Comparison of ENCODE assay signal across 8 cellular contexts in the genomic region with DNA sequence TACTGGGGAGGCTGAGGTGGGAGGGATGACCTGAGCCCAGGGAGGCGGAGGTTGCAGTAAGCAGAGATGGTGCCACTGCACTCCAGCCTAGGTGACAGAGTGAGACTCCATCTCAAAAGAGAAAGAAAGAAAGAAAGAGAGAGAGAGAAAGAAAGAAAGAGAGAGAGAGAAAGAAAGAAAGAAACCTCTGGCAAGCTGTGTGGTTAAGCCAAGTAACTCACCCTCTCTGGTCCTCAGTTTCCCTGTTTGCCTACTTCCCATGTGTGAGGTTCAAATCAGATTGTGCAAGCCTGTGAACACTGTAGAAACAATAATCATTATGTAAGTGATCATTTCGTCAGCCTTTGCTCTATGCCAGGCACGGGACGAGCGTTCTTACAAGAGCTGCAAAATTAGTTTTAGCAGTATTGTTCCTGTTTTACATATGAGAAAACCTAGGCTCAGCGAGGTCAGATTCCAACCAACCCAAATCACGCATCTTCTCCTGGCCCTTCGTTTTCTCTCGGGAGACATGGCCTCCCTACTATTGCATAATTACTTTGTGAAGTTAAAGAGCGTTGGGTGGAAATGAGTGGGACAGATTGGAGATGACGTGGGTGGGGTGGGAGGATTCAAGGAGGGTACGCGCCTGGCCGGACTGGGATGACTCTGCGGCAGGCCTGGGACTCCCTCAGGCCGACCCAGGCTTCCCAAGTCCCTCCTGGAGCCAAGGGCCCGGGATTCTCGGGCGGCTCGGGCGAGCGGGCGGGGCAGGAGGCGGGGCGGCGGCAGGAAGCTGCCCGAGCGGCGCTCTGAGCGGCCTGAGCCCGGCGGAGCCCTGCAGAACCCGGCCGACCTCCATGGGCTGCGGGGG. TPM values are rescaled to one million over a fixed set of nuclear protein-coding genes. Genes with fewer than 3 reads are reported as not detected.
A peak's percentile ranks its signal among the peaks of the same experiment; 100 is the strongest.
DNase-seq lines count a peak whose midpoint lies in the region; ATAC-seq and TF ChIP-seq lines count a peak whose summit lies in the region.

Gene SNX21 (plus strand): TSS at position 770 of the 853 bp plus-strand sequence. CDS start 121 bp downstream, outside the sequence.

- H3K4me1 Mint-ChIP-seq in activated T-helper 17 cell treated with anti-CD3 and anti-CD28 coated beads, Interleukin-2, amount 50 U/mL, for 72 hours, result peaks cover 7% of the 10 kb centered on the region

- peaks cover 37% of the 10 kb centered on the region; the same call in 1 of the 2 replicates for H3F3A ChIP-seq in GM23248 (ENCODE audit: insufficient read depth)

- H3K36me3 Mint-ChIP-seq in activated T-helper 17 cell treated with anti-CD3 and anti-CD28 coated beads, Interleukin-2, amount 50 U/mL, for 72 hours (ENCODE audit: low read depth), result no peaks in the 10 kb centered on the region

- no peaks in the 10 kb centered on the region for H4K20me1 ChIP-seq in GM23248 (ENCODE audit: insufficient read depth)
- no peaks in the 10 kb centered on the region for H4K20me1 ChIP-seq in fibroblast of lung (ENCODE audit: control insufficient read depth, extremely low read depth, insufficient read depth, low read length)

- H3K27me3 ChIP-seq in BE2C, result no peaks in the 10 kb centered on the region
- no peaks in the 10 kb centered on the region for H3K27me3 ChIP-seq in GM23248 (replicated peaks; ENCODE audit: insufficient read depth)
- H3K27me3 ChIP-seq in fibroblast of lung (ENCODE audit: control insufficient read depth, insufficient read depth, low read length), result no peaks in the 10 kb centered on the region
- no peaks in the 10 kb centered on the region for H3K27me3 ChIP-seq in mucosa of rectum (ENCODE audit: control insufficient read depth in 2 of 2, insufficient read depth in 2 of 2, low read length in 2 of 2)

- no peaks in the 10 kb centered on the region for H3K9me2 ChIP-seq in GM23248 (ENCODE audit: insufficient read depth)

- H3K4me2 ChIP-seq in GM23248 (ENCODE audit: unreplicated experiment), result peak within 1 kb of the TSS; percentile 96
- peak within 1 kb of the TSS; percentile 95 for H3K4me2 ChIP-seq in fibroblast of lung (ENCODE audit: extremely low read depth, insufficient read depth, low read length)

- peak within 1 kb of the TSS; percentile 63 for H3K27ac Mint-ChIP-seq in activated T-helper 17 cell treated with anti-CD3 and anti-CD28 coated beads, Interleukin-2, amount 50 U/mL, for 72 hours

- ATAC-seq in activated T-helper 17 cell treated with anti-CD3 and anti-CD28 coated beads, Interleukin-2, amount 50 U/mL, for 72 hours (replicated peaks), result peak; percentile 73
- ATAC-seq in GM19328 (IDR thresholded peaks at IDR 0.05; ENCODE audit: unreplicated experiment), result no peak

- H3K27ac ChIP-seq in GM23248 (peak within 1 kb of the TSS; percentile 97), fibroblast of lung (ENCODE audit: insufficient read depth, low read length) (peak within 1 kb of the TSS; percentile 90), mucosa of rectum (ENCODE audit: low read depth in 2 of 2, low read length in 2 of 2) (peak within 1 kb of the TSS; percentile 64 to 87), temporal lobe (ENCODE audit: low read depth, low read length) (peak within 1 kb of the TSS; percentile 90)

- peak within 1 kb of the TSS; percentile 72 for H3K4me3 ChIP-seq in BE2C (ENCODE audit: low read depth, low read length)
- H3K4me3 ChIP-seq in GM23248, result peak within 1 kb of the TSS; percentile 92
- peak within 1 kb of the TSS; percentile 71 to 90 (median 79) for H3K4me3 ChIP-seq in fibroblast of lung (replicated peaks in 1 of 4; ENCODE audit: control extremely low read depth in 1 of 4, insufficient read depth in 1 of 4, low read depth in 3 of 4, low read length in 4 of 4)
- peak within 1 kb of the TSS; percentile 68 to 77 for H3K4me3 ChIP-seq in mucosa of rectum (ENCODE audit: low read length in 2 of 2)

- H3K4me1 ChIP-seq in BE2C (no peaks in the 10 kb centered on the region; the same call in 1 of the 2 replicates), GM23248 (ENCODE audit: insufficient read depth) (peaks cover 32% of the 10 kb centered on the region), fibroblast of lung (ENCODE audit: control insufficient read depth, extremely low read depth, insufficient read depth, low read length) (peaks cover 21% of the 10 kb centered on the region), mucosa of rectum (ENCODE audit: control insufficient read depth in 2 of 2, insufficient read depth in 2 of 2, low read length in 2 of 2) (peaks cover 15 to 22% of the 10 kb centered on the region in 2 donors)

- WGBS in GM23248 (ENCODE audit: low coverage in 1 of 2, low lambda C conversion rate in 2 of 2, missing lambda C conversion rate in 2 of 2), 2 experiments, result 3 to 4% methylated on average over 24 to 30 of the region's 35 CpGs

- H3K36me3 ChIP-seq in BE2C, result no peaks in the 10 kb centered on the region
- peaks cover 9% of the 10 kb centered on the region; the same call in 1 of the 2 replicates for H3K36me3 ChIP-seq in GM23248 (ENCODE audit: low read depth)
- no peaks in the 10 kb centered on the region for H3K36me3 ChIP-seq in fibroblast of lung (ENCODE audit: control insufficient read depth, insufficient read depth, low read length)
- H3K36me3 ChIP-seq in mucosa of rectum (ENCODE audit: control insufficient read depth in 2 of 2, insufficient read depth in 2 of 2, low read length in 2 of 2), result peaks cover 3 to 4% of the 10 kb centered on the region in 2 donors

- H3K9ac ChIP-seq in GM23248, result peak within 1 kb of the TSS; percentile 95
- H3K9ac ChIP-seq in fibroblast of lung (ENCODE audit: insufficient read depth, low read length), result peak within 1 kb of the TSS; percentile 92
- peak within 1 kb of the TSS; percentile 52 to 82 for H3K9ac ChIP-seq in mucosa of rectum (ENCODE audit: low read depth in 1 of 2, low read length in 2 of 2)

- peak within 1 kb of the TSS; percentile 84 for H3K4me3 Mint-ChIP-seq in activated T-helper 17 cell treated with anti-CD3 and anti-CD28 coated beads, Interleukin-2, amount 50 U/mL, for 72 hours

- H3K79me2 ChIP-seq in GM23248 (ENCODE audit: insufficient read depth) (peaks cover 34% of the 10 kb centered on the region), fibroblast of lung (ENCODE audit: control insufficient read depth, insufficient read depth, low read length) (peaks cover 17% of the 10 kb centered on the region)

- H3K9me3 ChIP-seq in BE2C (no peaks in the 10 kb centered on the region), GM23248 (ENCODE audit: low read depth) (no peaks in the 10 kb centered on the region), fibroblast of lung (ENCODE audit: control insufficient read depth, insufficient read depth, low read depth, low read length) (no peaks in the 10 kb centered on the region), mucosa of rectum (ENCODE audit: control insufficient read depth in 2 of 2, low read length in 2 of 2) (no peaks in the 10 kb centered on the region)

- H3K9me3 Mint-ChIP-seq in activated T-helper 17 cell treated with anti-CD3 and anti-CD28 coated beads, Interleukin-2, amount 50 U/mL, for 72 hours, result no peaks in the 10 kb centered on the region

- no peaks in the 10 kb centered on the region for H3K27me3 Mint-ChIP-seq in activated T-helper 17 cell treated with anti-CD3 and anti-CD28 coated beads, Interleukin-2, amount 50 U/mL, for 72 hours

- TF ChIP-seq CTCF in BE2C (IDR thresholded peaks at IDR 0.05; ENCODE audit: low read depth, low read length), result no peak
- no peak for TF ChIP-seq CTCF in fibroblast of lung (conservative IDR thresholded peaks at IDR 0.05 in 1 of 2, IDR thresholded peaks at IDR 0.05 in 1 of 2; ENCODE audit: low read depth in 1 of 2, low read length in 2 of 2)

- DNase-seq in BE2C (peak; percentile 84), GM23248 (peak; percentile 96), NCI-H446 (lab: John Stamatoyannopoulos, UW) (peak; percentile 39 to 85), fibroblast of lung (ENCODE audit: low read depth in 2 of 2) (peak; percentile 94 to 96)

- in situ Hi-C loops in GM23248 (cut with MboI), result no loop called here

- H2AFZ ChIP-seq in GM23248, result peak within 1 kb of the TSS; percentile 86
- peak within 1 kb of the TSS; percentile 84 for H2AFZ ChIP-seq in fibroblast of lung (ENCODE audit: low read length)

RNA-seq across cellular contexts. Expression of gene SNX21, which starts in this region (rescaled TPM):
- 7.0 TPM for polyA plus RNA-seq in BE2C (2012; ENCODE audit: insufficient read depth, insufficient read length, low read depth)
- total RNA-seq in GM23248 (2014; rRNA removed; shearing (Covaris generic)), result 88.4 and 100 TPM in 2 replicates
- 50.9 and 54.7 TPM in 2 replicates for polyA plus RNA-seq in GM23248 (2016; fragmentation: Nextera tagmentation; extraction: Ambion mirVana)
- total RNA-seq in activated T-helper 17 cell treated with anti-CD3 and anti-CD28 coated beads, Interleukin-2, amount 50 U/mL, for 72 hours, result 1 to 10 TPM; 2.2 to 2.6 TPM
- 50.8 and 101 TPM in 2 replicates for total RNA-seq in fibroblast of lung
- polyA plus RNA-seq in fibroblast of lung, result 21.8 and 23.3 TPM in 2 replicates
- 30.9 and 38.4 TPM in 2 replicates for polyA plus RNA-seq in fibroblast of lung (2012)
- polyA minus RNA-seq in fibroblast of lung (ENCODE audit: low replicate concordance), result 15.0 and 24.9 TPM in 2 replicates
- 12.3 TPM for total RNA-seq in temporal lobe
